ENCODE assay signal across 10 cellular contexts in the genomic region with DNA sequence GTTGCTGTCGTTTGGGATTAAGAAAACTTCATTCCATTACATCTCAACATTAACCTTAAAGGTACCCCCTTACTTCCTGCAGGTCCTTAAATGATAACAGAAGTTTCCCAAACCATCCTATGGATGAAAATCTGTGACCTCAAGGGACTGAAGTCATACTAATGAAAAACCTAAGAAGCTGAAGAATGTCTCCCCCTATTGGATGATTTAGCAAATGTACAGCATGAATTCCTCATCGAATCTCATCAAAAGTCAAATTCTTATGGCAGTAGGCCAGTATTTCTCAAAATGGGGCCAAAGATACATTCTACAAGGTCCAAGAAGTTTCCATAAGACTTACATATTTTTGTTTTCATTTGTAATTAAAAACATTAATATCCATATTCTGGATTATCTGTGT. TPM values are rescaled to one million over a fixed set of nuclear protein-coding genes. Genes with fewer than 3 reads are reported as not detected.
DNase-seq lines count a peak whose midpoint lies in the region; TF ChIP-seq lines count a peak whose summit lies in the region.
"Had no signal": no experiment of that assay in that cellular context is flagged by ENCODE, and none has a peak within 500 bp of the region (broad histone marks: within the 10 kb centered on the region; RNA-seq: fewer than 3 reads in every experiment).

No MANE protein-coding gene starts in this region.

- 60 to 79% (median 70%) methylated on average over 2 of the region's 2 CpGs for WGBS in adrenal gland, 4 donors

- peak overlapping the region; percentile 15; the same call in 1 of the 2 replicates for H3K27ac Mint-ChIP-seq in HFFc6
- H3K27ac Mint-ChIP-seq: memory B cell had no signal

- peaks cover 10% of the 10 kb centered on the region for H3K36me3 ChIP-seq in BE2C
- peaks cover 0 to 47% of the 10 kb centered on the region in 2 donors for H3K36me3 ChIP-seq in adrenal gland (replicated peaks in 1 of 2)

- H3K4me1 Mint-ChIP-seq in HFFc6 (ENCODE audit: low read depth) = peaks cover 39% of the 10 kb centered on the region

- H3K4me3 ChIP-seq in BE2C (ENCODE audit: low read depth, low read length) (no peak overlapping the region), adrenal gland (no peak overlapping the region)

- no peak overlapping the region for H3K27ac ChIP-seq in adrenal gland

- H3K4me1 ChIP-seq in BE2C (no peaks in the 10 kb centered on the region), adrenal gland (replicated peaks in 1 of 2) (no peaks in the 10 kb centered on the region)

- H3K9me3 ChIP-seq in BE2C (no peaks in the 10 kb centered on the region), adrenal gland (replicated peaks in 1 of 3) (no peaks in the 10 kb centered on the region)

- H3K27me3 ChIP-seq in BE2C (no peaks in the 10 kb centered on the region), adrenal gland (no peaks in the 10 kb centered on the region)

- intact Hi-C loops in adrenal gland (cut with DNase I) = no loop called here

- no peak for TF ChIP-seq POLR2A in adrenal gland (IDR thresholded peaks at IDR 0.05)

- peaks cover 19% of the 10 kb centered on the region for H3K36me3 Mint-ChIP-seq in HFFc6 (ENCODE audit: low read depth)

- TF ChIP-seq CTCF in BE2C (IDR thresholded peaks at IDR 0.05; ENCODE audit: low read depth, low read length) = peak; percentile 58
- TF ChIP-seq CTCF in HFFc6 (IDR thresholded peaks at IDR 0.05) = peak; percentile 84
- TF ChIP-seq CTCF in adrenal gland (IDR thresholded peaks at IDR 0.05) = peak in 4 of 6 experiments; percentile 14 to 34 (median 17)

- no peaks in the 10 kb centered on the region for H3K27me3 Mint-ChIP-seq in HFFc6 (ENCODE audit: insufficient read depth)
- H3K27me3 Mint-ChIP-seq: memory B cell had no signal

- H3K4me3 Mint-ChIP-seq in HFFc6 = no peak overlapping the region
- H3K4me3 Mint-ChIP-seq: memory B cell had no signal

- H3K9me3 Mint-ChIP-seq in HFFc6 = no peaks in the 10 kb centered on the region
- H3K9me3 Mint-ChIP-seq: memory B cell had no signal

- DNase-seq in BE2C (no peak), HFFc6 (peak; percentile 37), adrenal gland (no peak), left kidney (ENCODE audit: low read depth, low spot score) (peak; percentile 44), NCI-H146 (lab: John Stamatoyannopoulos, UW) (no peak), retina (no peak), COLO829 (ENCODE audit: low spot score) (no peak)
- no peak for DNase-seq in stimulated activated CD8-positive, alpha-beta memory T cell treated with anti-CD3 and anti-CD28 coated beads, Interleukin-4, amount 100 ng/mL, for 48 hours
- DNase-seq: activated T-cell treated with anti-CD3 and anti-CD28 coated beads for 4 hours had no signal

RNA-seq across cellular contexts. Expression of gene SCO1, which starts 13.5 kb away (rescaled TPM):
- 12.6 TPM for polyA plus RNA-seq in BE2C (2012; ENCODE audit: insufficient read depth, insufficient read length, low read depth)
- 10 to 100 TPM; 30.7 to 41.4 (median 33.5) TPM for total RNA-seq in HFFc6 (2021; fragmentation: NEBNext Ultra II Directional; extraction: Animal tissue kit (Norgen Biotek cat#: 25700))
- 10 to 100 TPM; 19.2 to 43.7 (median 35.1) TPM for total RNA-seq in adrenal gland
- 10 to 100 TPM in 1 of 3 donors, 1 to 10 TPM in 2; 6.1 to 36.3 (median 7.9) TPM for polyA plus RNA-seq in adrenal gland

RNA-seq across cellular contexts. Expression of gene ADPRM, which starts 13.5 kb away (rescaled TPM):
- polyA plus RNA-seq in BE2C (2012; ENCODE audit: insufficient read depth, insufficient read length, low read depth) = 7.1 TPM
- 10 to 100 TPM in 1 of 6 experiments, 1 to 10 TPM in 5; 5.9 to 10.9 (median 7.1) TPM for total RNA-seq in HFFc6 (2021; fragmentation: NEBNext Ultra II Directional; extraction: Animal tissue kit (Norgen Biotek cat#: 25700))
- 10 to 100 TPM in 2 of 8 donors, 1 to 10 TPM in 6; 3.8 to 12.1 (median 7.6) TPM for total RNA-seq in adrenal gland
- polyA plus RNA-seq in adrenal gland = 10 to 100 TPM in 1 of 3 donors, 1 to 10 TPM in 2; 7.5 to 11.1 (median 8.2) TPM

RNA-seq across cellular contexts. Expression of gene MYH3, which starts 26.7 kb away (rescaled TPM):
- polyA plus RNA-seq in BE2C (2012; ENCODE audit: insufficient read depth, insufficient read length, low read depth) = not detected
- total RNA-seq in HFFc6 (2021; fragmentation: NEBNext Ultra II Directional; extraction: Animal tissue kit (Norgen Biotek cat#: 25700)) = 1 to 10 TPM in 1 of 6 experiments, under 1 TPM in 5; 0.28 to 1.5 (median 0.50) TPM
- total RNA-seq in adrenal gland = 1 to 10 TPM in 2 of 8 donors, under 1 TPM in 5, not detected in 1; 0.43 to 2.3 (median 0.74) TPM
- polyA plus RNA-seq in adrenal gland = 1 to 10 TPM in 2 of 3 donors, under 1 TPM in 1; 0.62 to 9.3 (median 3.9) TPM

RNA-seq across cellular contexts. Expression of gene TMEM220, which starts 46.0 kb away (rescaled TPM):
- 0.88 TPM for polyA plus RNA-seq in BE2C (2012; ENCODE audit: insufficient read depth, insufficient read length, low read depth)
- total RNA-seq in HFFc6 (2021; fragmentation: NEBNext Ultra II Directional; extraction: Animal tissue kit (Norgen Biotek cat#: 25700)) = 1 to 10 TPM; 4.0 to 5.1 (median 5.0) TPM
- total RNA-seq in adrenal gland = 10 to 100 TPM; 10.7 to 33.2 (median 21.0) TPM
- polyA plus RNA-seq in adrenal gland = 10 to 100 TPM; 20.8 to 27.6 (median 24.4) TPM

Comparison
In these comparisons a context has a peak if more than half of its experiments do, and no peak if none do; other contexts are left out.
1. DNase-seq: peak in HFFc6 (single experiment) and left kidney (single experiment); none in BE2C (single experiment), adrenal gland (0 of 7), NCI-H146 (single experiment), retina (single experiment), stimulated activated CD8-positive, alpha-beta memory T cell treated with anti-CD3 and anti-CD28 coated beads, Interleukin-4, amount 100 ng/mL, for 48 hours (single experiment) and COLO829 (single experiment).
2. CTCF ChIP-seq: peak in every context shown above with its lines; median percentile 84 in HFFc6; 58 in BE2C; 17 in adrenal gland.